9 cellular contexts compared by ENCODE assay signal in genomic region chr3:139319428-139320402, GRCh38. TPM values are rescaled to one million over a fixed set of nuclear protein-coding genes. Genes with fewer than 3 reads are reported as not detected.
DNase-seq lines count a peak whose midpoint lies in the region; ATAC-seq lines count a peak whose summit lies in the region.
"Had no signal": no experiment of that assay in that cellular context is flagged by ENCODE, and none has a peak within 500 bp of the region (broad histone marks: within the 10 kb centered on the region; RNA-seq: fewer than 3 reads in every experiment).

No MANE protein-coding gene starts in this region.

- no peak overlapping the region for H2AK5ac ChIP-seq in trophoblast cell (ENCODE audit: low read length)

- H3K27ac ChIP-seq in trophoblast cell (ENCODE audit: low read depth, low read length): no peak overlapping the region
- H3K27ac ChIP-seq: BLaER1 had no signal

- no peak for ATAC-seq in HG03097 (IDR thresholded peaks at IDR 0.05; ENCODE audit: low FRiP score, unreplicated experiment)

- DNase-seq in NCI-H2196 (lab: John Stamatoyannopoulos, UW; ENCODE audit: unreplicated experiment) (peak; percentile 20), NCI-H2196 treated with DMSO at 0.1 percent for 48 hours (lab: John Stamatoyannopoulos, UW; ENCODE audit: unreplicated experiment) (no peak), HT-29 (ENCODE audit: low spot score) (peak; percentile 20), UCSD-AML1 (lab: John Stamatoyannopoulos, UW; ENCODE audit: unreplicated experiment) (peak; percentile 18), left kidney (ENCODE audit: low read depth, low spot score) (peak; percentile 57), AG20443 (ENCODE audit: low spot score) (no peak), trophoblast cell (no peak)

- H2AFZ ChIP-seq in trophoblast cell (ENCODE audit: insufficient read depth, low read length, poor library complexity): no peak overlapping the region

- H3K9me3 ChIP-seq in trophoblast cell (ENCODE audit: insufficient read depth, low read depth, low read length): no peaks in the 10 kb centered on the region

- no peak overlapping the region for H3K4ac ChIP-seq in trophoblast cell (ENCODE audit: low read depth, low read length)

- H4K91ac ChIP-seq in trophoblast cell (ENCODE audit: low read depth, low read length): no peak overlapping the region

- H2BK5ac ChIP-seq in trophoblast cell (ENCODE audit: low read depth, low read length, poor library complexity): no peak overlapping the region

- no peak overlapping the region for H2BK12ac ChIP-seq in trophoblast cell (ENCODE audit: low read length)

- no peak overlapping the region for H4K12ac ChIP-seq in trophoblast cell (ENCODE audit: low read depth, low read length)

- H3K4me2 ChIP-seq in trophoblast cell (ENCODE audit: low read length): no peak overlapping the region
- H3K4me2 ChIP-seq: BLaER1 had no signal

- H3K36me3 ChIP-seq in trophoblast cell (ENCODE audit: control insufficient read depth in 1 of 2, insufficient read depth in 2 of 2, low read length in 2 of 2): no peaks in the 10 kb centered on the region
- H3K36me3 ChIP-seq: BLaER1 had no signal

- H3K79me2 ChIP-seq in trophoblast cell (ENCODE audit: control insufficient read depth, insufficient read depth, low read length, poor library complexity): no peaks in the 10 kb centered on the region

- H3K27me3 ChIP-seq in trophoblast cell (ENCODE audit: insufficient read depth, low read length): no peaks in the 10 kb centered on the region
- H3K27me3 ChIP-seq: BLaER1 had no signal

- no peak overlapping the region for H3K4me3 ChIP-seq in trophoblast cell (ENCODE audit: low read depth, low read length)
- H3K4me3 ChIP-seq: BLaER1 had no signal

- H3K79me1 ChIP-seq in trophoblast cell (ENCODE audit: low read length): no peaks in the 10 kb centered on the region

- no peak overlapping the region for H3K18ac ChIP-seq in trophoblast cell (ENCODE audit: low read length)

- no peak overlapping the region for H3K23ac ChIP-seq in trophoblast cell (ENCODE audit: low read length)

- H4K8ac ChIP-seq in trophoblast cell (ENCODE audit: low read depth, low read length): no peak overlapping the region

- peaks cover 4 to 5% of the 10 kb centered on the region in 2 experiments for H3K4me1 ChIP-seq in trophoblast cell (ENCODE audit: control insufficient read depth in 1 of 2, insufficient read depth in 2 of 2, low read length in 2 of 2)
- H3K4me1 ChIP-seq: BLaER1 had no signal

- no peak overlapping the region for H3K9ac ChIP-seq in trophoblast cell (ENCODE audit: low read length)
- H3K9ac ChIP-seq: BLaER1 had no signal

- H2BK120ac ChIP-seq in trophoblast cell (ENCODE audit: insufficient read depth, low read length, poor library complexity): no peak overlapping the region

- no CpG with 5 or more reads among the region's 10 CpGs for WGBS in trophoblast cell (ENCODE audit: extremely low coverage, insufficient coverage, insufficient read length)

- H3K14ac ChIP-seq in trophoblast cell (ENCODE audit: low read length): no peak overlapping the region

RNA-seq across cellular contexts. Expression of gene MRPS22, which starts 24.1 kb away (rescaled TPM):
- 46.0 and 54.4 TPM in 2 replicates for total RNA-seq in HT-29 (2014; rRNA removed; shearing (Covaris generic))
- polyA plus RNA-seq in trophoblast cell (2013): 54.2 and 55.0 TPM in 2 replicates

Comparison
In these comparisons a context has a peak if more than half of its experiments do, and no peak if none do; other contexts are left out.
1. DNase-seq: peak in NCI-H2196 (single experiment), HT-29 (single experiment), UCSD-AML1 (single experiment) and left kidney (single experiment); none in NCI-H2196 treated with DMSO at 0.1 percent for 48 hours (single experiment), AG20443 (single experiment) and trophoblast cell (0 of 2).